8 cellular contexts compared by ENCODE assay signal in genomic region chr1:192311281-192311680, GRCh38. TPM values are rescaled to one million over a fixed set of nuclear protein-coding genes. Genes with fewer than 3 reads are reported as not detected.
DNase-seq lines count a peak whose midpoint lies in the region; ATAC-seq and TF ChIP-seq lines count a peak whose summit lies in the region.

No MANE protein-coding gene starts in this region.

- no peak overlapping the region for H3K4me2 ChIP-seq in DND-41 (ENCODE audit: insufficient read depth, low read length)

- ATAC-seq in DND-41 (ENCODE audit: insufficient read depth, low read depth) (peak; percentile 86), GM18519 (IDR thresholded peaks at IDR 0.05; ENCODE audit: low FRiP score, unreplicated experiment) (no peak), HG03432 (IDR thresholded peaks at IDR 0.05; ENCODE audit: unreplicated experiment) (no peak)

- 55% methylated on average over 1 of the region's 1 CpG for WGBS in liver
- 57% methylated on average over 1 of the region's 1 CpG for WGBS in prostate gland

- no peaks in the 10 kb centered on the region for H4K20me1 ChIP-seq in DND-41 (ENCODE audit: insufficient read depth, low read length)

- TF ChIP-seq POLR2A in prostate gland (IDR thresholded peaks at IDR 0.05), result no peak

- no peaks in the 10 kb centered on the region; the same call in 1 of the 2 replicates for H3K36me3 ChIP-seq in DND-41 (ENCODE audit: insufficient read depth, low read length)
- H3K36me3 ChIP-seq in adipocyte (ENCODE audit: control insufficient read depth, insufficient read depth, low read length, severe bottlenecking), result no peaks in the 10 kb centered on the region
- H3K36me3 ChIP-seq in liver (ENCODE audit: control insufficient read depth in 4 of 4, insufficient read depth in 3 of 4, low read depth in 1 of 4, low read length in 3 of 4), result no peaks in the 10 kb centered on the region
- H3K36me3 ChIP-seq in prostate gland, result no peaks in the 10 kb centered on the region

- no peaks in the 10 kb centered on the region for H3K27me3 ChIP-seq in DND-41 (ENCODE audit: insufficient read depth, low read length, poor library complexity)
- no peaks in the 10 kb centered on the region for H3K27me3 ChIP-seq in adipocyte (replicated peaks; ENCODE audit: control insufficient read depth, insufficient read depth, low read length)
- H3K27me3 ChIP-seq in liver (ENCODE audit: control insufficient read depth in 4 of 4, insufficient read depth in 4 of 4, low read length in 3 of 4), result no peaks in the 10 kb centered on the region
- H3K27me3 ChIP-seq in prostate gland (replicated peaks; ENCODE audit: insufficient read depth), result no peaks in the 10 kb centered on the region

- no peak overlapping the region for H3K9ac ChIP-seq in DND-41 (ENCODE audit: low read depth, low read length)
- H3K9ac ChIP-seq in adipocyte (ENCODE audit: low read length), result no peak overlapping the region
- no peak overlapping the region for H3K9ac ChIP-seq in liver (ENCODE audit: low read depth in 1 of 2, low read length in 2 of 2)

- H3K27ac ChIP-seq in DND-41 (ENCODE audit: low read length) (no peak overlapping the region), liver (ENCODE audit: low read depth in 1 of 2, low read length in 2 of 2) (no peak overlapping the region), prostate gland (no peak overlapping the region)

- no peaks in the 10 kb centered on the region for H3K79me2 ChIP-seq in DND-41 (ENCODE audit: insufficient read depth, low read length)

- intact Hi-C loops in prostate gland (cut with DNase I), result no loop called here

- H2AFZ ChIP-seq in DND-41 (ENCODE audit: low read depth, low read length), result no peak overlapping the region

- H3K9me3 ChIP-seq in DND-41 (ENCODE audit: insufficient read depth, low read length, severe bottlenecking) (peaks cover 18% of the 10 kb centered on the region), adipocyte (ENCODE audit: control insufficient read depth, low read length) (peaks cover 11% of the 10 kb centered on the region), liver (ENCODE audit: control insufficient read depth in 4 of 4, low read length in 3 of 4) (no peaks in the 10 kb centered on the region), prostate gland (no peaks in the 10 kb centered on the region)

- peak; percentile 78 for TF ChIP-seq CTCF in DND-41 (IDR thresholded peaks at IDR 0.05; ENCODE audit: borderline replicate concordance, extremely low read depth, low read length, poor library complexity, severe bottlenecking)
- TF ChIP-seq CTCF in LNCaP clone FGC (IDR thresholded peaks at IDR 0.05; ENCODE audit: control insufficient read depth, extremely low read depth, insufficient read depth), result peak; percentile 59
- peak; percentile 23 for TF ChIP-seq CTCF in liver (IDR thresholded peaks at IDR 0.05; ENCODE audit: low read depth, low read length, missing input control)
- TF ChIP-seq CTCF in prostate gland (IDR thresholded peaks at IDR 0.05), result no peak

- peak; percentile 52 to 53 for TF ChIP-seq RAD21 in liver (IDR thresholded peaks at IDR 0.05)

- no peak overlapping the region for H3K4me3 ChIP-seq in DND-41 (ENCODE audit: low read depth in 1 of 2, low read length in 2 of 2)
- H3K4me3 ChIP-seq in LNCaP clone FGC (ENCODE audit: low read depth, low read length), result no peak overlapping the region
- no peak overlapping the region for H3K4me3 ChIP-seq in adipocyte (ENCODE audit: low read length)
- no peak overlapping the region for H3K4me3 ChIP-seq in liver (ENCODE audit: low read depth in 1 of 3, low read length in 3 of 3)
- H3K4me3 ChIP-seq in prostate gland, result no peak overlapping the region

- H3K4me1 ChIP-seq in DND-41 (ENCODE audit: insufficient read depth, low read length) (peaks cover 4% of the 10 kb centered on the region; the same call in 1 of the 2 replicates), adipocyte (ENCODE audit: control insufficient read depth, insufficient read depth, low read length) (peaks cover 7% of the 10 kb centered on the region), liver (ENCODE audit: control insufficient read depth in 4 of 4, insufficient read depth in 4 of 4, low read length in 3 of 4) (no peaks in the 10 kb centered on the region), prostate gland (replicated peaks) (no peaks in the 10 kb centered on the region)

- DNase-seq in DND-41 (peak; percentile 41), LNCaP clone FGC (ENCODE audit: low read depth) (peak; percentile 2), adipocyte (ENCODE audit: low read depth) (peak; percentile 78), prostate gland (ENCODE audit: low spot score) (no peak)
- no peak for DNase-seq in activated CD4-positive, alpha-beta T cell treated with anti-CD3 and anti-CD28 coated beads for 48 hours

TF ChIP-seq in liver, 16 proteins besides CTCF, POLR2A, EP300 and RAD21:
- TF ChIP-seq ATF3 (IDR thresholded peaks at IDR 0.05), result no peak
- no peak for TF ChIP-seq GABPA (IDR thresholded peaks at IDR 0.05 in 1 of 2, conservative IDR thresholded peaks at IDR 0.05 in 1 of 2)
- no peak for TF ChIP-seq NR2F2 (IDR thresholded peaks at IDR 0.05)
- TF ChIP-seq YY1 (IDR thresholded peaks at IDR 0.05), result no peak
- no peak for TF ChIP-seq HNF4A (conservative IDR thresholded peaks at IDR 0.05)
- TF ChIP-seq FOXA1 (IDR thresholded peaks at IDR 0.05), result no peak
- TF ChIP-seq SP1 (IDR thresholded peaks at IDR 0.05), result no peak
- TF ChIP-seq REST (IDR thresholded peaks at IDR 0.05), result no peak
- TF ChIP-seq RXRA (IDR thresholded peaks at IDR 0.05), result no peak
- no peak for TF ChIP-seq MAX (IDR thresholded peaks at IDR 0.05)
- TF ChIP-seq EGR1 (IDR thresholded peaks at IDR 0.05; ENCODE audit: low read depth in 2 of 2), result no peak
- no peak for TF ChIP-seq ZBTB33 (IDR thresholded peaks at IDR 0.05)
- no peak for TF ChIP-seq TAF1 (conservative IDR thresholded peaks at IDR 0.05)
- no peak for TF ChIP-seq HNF4G (IDR thresholded peaks at IDR 0.05)
- TF ChIP-seq JUND (IDR thresholded peaks at IDR 0.05), result no peak
- no peak for TF ChIP-seq FOXA2 (IDR thresholded peaks at IDR 0.05)

RNA-seq across cellular contexts. Expression of gene RGS21, which starts 5.5 kb away (rescaled TPM):
- total RNA-seq in liver (not detected), prostate gland (not detected)
- polyA plus RNA-seq in liver, result not detected

Comparison
In these comparisons a context has a peak if more than half of its experiments do, and no peak if none do; other contexts are left out.
1. DNase-seq: peak in DND-41 (single experiment), LNCaP clone FGC (single experiment) and adipocyte (single experiment); none in prostate gland (single experiment) and activated CD4-positive, alpha-beta T cell treated with anti-CD3 and anti-CD28 coated beads for 48 hours (single experiment).
2. CTCF ChIP-seq: peak in DND-41 (single experiment), LNCaP clone FGC (single experiment) and liver (single experiment); none in prostate gland (0 of 4).